Comparison of ENCODE assay signal across 17 cellular contexts in genomic region chr5:59287884-59288283, GRCh38.
"Had no signal": no experiment of that assay in that cellular context is flagged by ENCODE, and none has a peak within 500 bp of the region (broad histone marks: within the 10 kb centered on the region; RNA-seq: fewer than 3 reads in every experiment).

No MANE protein-coding gene starts in this region.

- H3K4me1 ChIP-seq: testis had no signal

- H3K36me3 Mint-ChIP-seq: activated naive CD8-positive, alpha-beta T cell had no signal

- H3K36me3 ChIP-seq: brain microvascular endothelial cell, stomach had no signal

- H3K27me3 Mint-ChIP-seq: progenitor cell of endocrine pancreas had no signal

- H3K4me3 ChIP-seq: stomach, testis had no signal

- H3K9me3 Mint-ChIP-seq: effector memory CD8-positive, alpha-beta T cell had no signal

- H3K4me3 Mint-ChIP-seq: activated naive CD8-positive, alpha-beta T cell; effector memory CD8-positive, alpha-beta T cell; nephron had no signal

- H3K27me3 ChIP-seq: brain microvascular endothelial cell, stomach, testis had no signal

- H3K27ac ChIP-seq: brain microvascular endothelial cell, testis had no signal

- ATAC-seq: effector memory CD8-positive, alpha-beta T cell; left ventricle myocardium superior; sciatic nerve had no signal

- DNase-seq: activated CD4-positive, alpha-beta T cell treated with anti-CD3 and anti-CD28 coated beads, Interleukin-2, amount 50 U/mL, for 1 hour; activated CD8-positive, alpha-beta memory T cell treated with anti-CD3 and anti-CD28 coated beads for 24 hours; activated gamma-delta T cell treated with Interleukin-2 at 50 U/mL for 16 hours; amygdala; brain microvascular endothelial cell; cerebellar nuclear complex; effector memory CD8-positive, alpha-beta T cell; left ventricle myocardium superior; occipital lobe; stimulated activated CD4-positive, alpha-beta T cell treated with anti-CD3 and anti-CD28 coated beads, Interleukin-1b, Interleukin-23, amount 100 ng/mL, for 48 hours; SW 1271; testis had no signal

- H3K9me3 ChIP-seq: stomach, testis had no signal

- H3K27ac Mint-ChIP-seq: activated naive CD8-positive, alpha-beta T cell; effector memory CD8-positive, alpha-beta T cell had no signal
